31 cellular contexts compared by ENCODE assay signal in genomic region chr7:98811299-98811698, GRCh38. TPM values are rescaled to one million over a fixed set of nuclear protein-coding genes. Genes with fewer than 3 reads are reported as not detected.
"Had no signal": no experiment of that assay in that cellular context is flagged by ENCODE, and none has a peak within 500 bp of the region (broad histone marks: within the 10 kb centered on the region; RNA-seq: fewer than 3 reads in every experiment).

No MANE protein-coding gene starts in this region.

- H3K36me3 ChIP-seq: adrenal gland, breast epithelium, MG63 had no signal

- H3K4me1 ChIP-seq: adrenal gland, breast epithelium had no signal

- H3K9me3 ChIP-seq: adrenal gland, MG63 had no signal

- H3K36me3 Mint-ChIP-seq: activated naive CD8-positive, alpha-beta T cell treated with anti-CD3 and anti-CD28 coated beads, Interleukin-2, amount 10 ng/mL, durations not matched to agents 7 days and 5 days; T-cell had no signal

- H3K4me3 ChIP-seq: adrenal gland, breast epithelium, MG63, SK-N-MC had no signal

- H3K4me3 Mint-ChIP-seq: activated CD8-positive, alpha-beta T cell treated with anti-CD3 and anti-CD28 coated beads, Interleukin-2, amount 10 ng/mL, durations not matched to agents 7 days and 5 days; activated naive CD8-positive, alpha-beta T cell treated with anti-CD3 and anti-CD28 coated beads, Interleukin-2, amount 10 ng/mL, durations not matched to agents 7 days and 5 days; T-cell had no signal

- H3K27me3 ChIP-seq: adrenal gland, breast epithelium, MG63 had no signal

- H3K27me3 Mint-ChIP-seq: activated naive CD8-positive, alpha-beta T cell treated with anti-CD3 and anti-CD28 coated beads, Interleukin-2, amount 10 ng/mL, durations not matched to agents 7 days and 5 days had no signal

- DNase-seq: activated CD4-positive, alpha-beta T cell treated with anti-CD3 and anti-CD28 coated beads for 4 hours; activated CD8-positive, alpha-beta memory T cell treated with anti-CD3 and anti-CD28 coated beads, Interleukin-2, amount 50 U/mL, for 48 hours; activated CD8-positive, alpha-beta T cell treated with anti-CD3 and anti-CD28 coated beads, Interleukin-2, amount 10 ng/mL, durations not matched to agents 7 days and 5 days; activated naive CD4-positive, alpha-beta T cell treated with anti-CD3 and anti-CD28 coated beads, Interleukin-2, amount 50 U/mL, for 16 hours; activated naive CD8-positive, alpha-beta T cell treated with anti-CD3 and anti-CD28 coated beads, Interleukin-2, amount 10 ng/mL, durations not matched to agents 7 days and 5 days; activated T-cell treated with anti-CD3 and anti-CD28 coated beads, Interleukin-2, amount 50 U/mL, for 1 hour; adrenal gland; anterior cingulate cortex; central memory CD4-positive, alpha-beta T cell; MG63; MV-4-11; NCI-H1092 treated with DMSO at 0.1 percent for 48 hours; NCI-H1417 treated with DMSO at 0.1 percent for 48 hours; NCI-H1694; NCI-H2029; NCI-H2107; NCI-H2171 treated with DMSO at 0.1 percent for 48 hours; NCI-H226; NCI-H510A; NCI-H526 treated with DMSO at 0.1 percent for 48 hours; NCI-H82; OCI-M1; RPMI8226; T-cell; T-helper 2 cell; T1000 had no signal

- H3K4me1 Mint-ChIP-seq: activated naive CD8-positive, alpha-beta T cell treated with anti-CD3 and anti-CD28 coated beads, Interleukin-2, amount 10 ng/mL, durations not matched to agents 7 days and 5 days; T-cell had no signal

- H3K27ac Mint-ChIP-seq: activated CD8-positive, alpha-beta T cell treated with anti-CD3 and anti-CD28 coated beads, Interleukin-2, amount 10 ng/mL, durations not matched to agents 7 days and 5 days; activated naive CD8-positive, alpha-beta T cell treated with anti-CD3 and anti-CD28 coated beads, Interleukin-2, amount 10 ng/mL, durations not matched to agents 7 days and 5 days; T-cell had no signal

- ATAC-seq: activated CD4-positive, CD25-positive, alpha-beta regulatory T cell treated with anti-CD3 and anti-CD28 coated beads, Interleukin-2, amount 50 U/mL, for 24 hours; activated CD8-positive, alpha-beta T cell treated with anti-CD3 and anti-CD28 coated beads, Interleukin-2, amount 10 ng/mL, durations not matched to agents 7 days and 5 days; Panc1; Right ventricle myocardium inferior; T-cell had no signal

- H3K9me3 Mint-ChIP-seq: activated naive CD8-positive, alpha-beta T cell treated with anti-CD3 and anti-CD28 coated beads, Interleukin-2, amount 10 ng/mL, durations not matched to agents 7 days and 5 days had no signal

- H3K27ac ChIP-seq: adrenal gland, breast epithelium, SK-N-MC had no signal

RNA-seq across cellular contexts. Expression of gene TMEM130, which starts 58.5 kb away (rescaled TPM):
- total RNA-seq: activated CD8-positive, alpha-beta T cell treated with anti-CD3 and anti-CD28 coated beads, Interleukin-2, amount 10 ng/mL, durations not matched to agents 7 days and 5 days; activated naive CD8-positive, alpha-beta T cell treated with anti-CD3 and anti-CD28 coated beads, Interleukin-2, amount 10 ng/mL, durations not matched to agents 7 days and 5 days; Right ventricle myocardium inferior had no signal
